ENCODE assay signal across 20 cellular contexts in genomic region chr10:1634239-1634638, GRCh38.
"Had no signal": no experiment of that assay in that cellular context is flagged by ENCODE, and none has a peak within 500 bp of the region (broad histone marks: within the 10 kb centered on the region; RNA-seq: fewer than 3 reads in every experiment).

No MANE protein-coding gene starts in this region.

- H3K36me3 ChIP-seq: esophagus squamous epithelium, gastrocnemius medialis, heart right ventricle, left lung, lower lobe of right lung had no signal

- DNase-seq: dermis blood vessel endothelial cell; dorsolateral prefrontal cortex; effector CD4-positive, alpha-beta T cell; effector memory CD8-positive, alpha-beta T cell; erythroblast; esophagus squamous epithelium; foreskin fibroblast; foreskin melanocyte; gastrocnemius medialis; glutamatergic neuron; heart right ventricle; hippocampal formation; left cardiac atrium; left lung; left ventricle myocardium superior; lower lobe of right lung; mesenchymal stem cell; midbrain had no signal

- H3K4me3 ChIP-seq: coronary artery, dorsolateral prefrontal cortex, esophagus squamous epithelium, gastrocnemius medialis, heart right ventricle, left lung, lower lobe of right lung had no signal

- H3K27ac ChIP-seq: coronary artery, dorsolateral prefrontal cortex, epithelial cell of prostate, esophagus squamous epithelium, gastrocnemius medialis, heart right ventricle, left lung, lower lobe of right lung had no signal

- H3K4me1 ChIP-seq: esophagus squamous epithelium, gastrocnemius medialis, heart right ventricle, left lung, lower lobe of right lung had no signal

- H3K27me3 ChIP-seq: gastrocnemius medialis had no signal

- H3K9me3 ChIP-seq: esophagus squamous epithelium, gastrocnemius medialis, heart right ventricle, left lung, lower lobe of right lung had no signal
